9 cellular contexts compared by ENCODE assay signal in the genomic region with DNA sequence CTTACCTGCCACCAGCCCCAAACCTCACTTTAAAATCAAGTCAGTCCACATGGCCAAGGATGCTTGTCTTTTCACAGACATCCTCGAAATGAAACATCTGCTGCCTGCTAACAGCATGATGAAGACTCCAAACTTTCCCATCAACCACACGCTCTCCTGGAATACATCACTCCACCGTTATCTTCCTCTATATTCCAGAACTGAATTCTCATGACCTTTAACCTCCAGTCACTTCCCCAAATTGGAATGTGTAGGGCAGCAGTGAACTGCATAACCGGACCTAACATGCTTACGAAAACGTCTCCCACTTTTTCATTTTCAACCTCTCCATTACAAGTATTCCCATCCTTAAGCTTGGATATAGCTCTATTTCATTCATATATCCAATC. TPM values are rescaled to one million over a fixed set of nuclear protein-coding genes. Genes with fewer than 3 reads are reported as not detected.
DNase-seq lines count a peak whose midpoint lies in the region; ATAC-seq and TF ChIP-seq lines count a peak whose summit lies in the region.
"Had no signal": no experiment of that assay in that cellular context is flagged by ENCODE, and none has a peak within 500 bp of the region (broad histone marks: within the 10 kb centered on the region; RNA-seq: fewer than 3 reads in every experiment).

No MANE protein-coding gene starts in this region.

- peak overlapping the region; percentile 55 for H3K4me2 ChIP-seq in H9 (ENCODE audit: insufficient read depth, insufficient read length, low read length)

- H3K23me2 ChIP-seq in H9 (ENCODE audit: insufficient read length, low read depth, low read length, poor library complexity, severe bottlenecking) = peaks cover 6% of the 10 kb centered on the region

- no peaks in the 10 kb centered on the region for H3K4me1 ChIP-seq in H9 (ENCODE audit: insufficient read depth, low read length)
- peaks cover 4% of the 10 kb centered on the region for H3K4me1 ChIP-seq in foreskin keratinocyte
- H3K4me1 ChIP-seq: pancreas had no signal

- H4K91ac ChIP-seq in H9 (ENCODE audit: insufficient read length, low read depth, low read length) = no peak overlapping the region

- H3K9ac ChIP-seq in H9 (ENCODE audit: extremely low read depth, insufficient read length, low read length) (peak overlapping the region; percentile 67), SK-N-MC (ENCODE audit: insufficient read length) (peak overlapping the region; percentile 66)

- H3K27ac ChIP-seq in H9 (ENCODE audit: insufficient read length, low read depth, low read length) = no peak overlapping the region
- no peak overlapping the region for H3K27ac ChIP-seq in SK-N-MC
- peak overlapping the region in 1 of 21 experiments; percentile 7 for H3K27ac ChIP-seq in skin epidermis
- H3K27ac ChIP-seq in foreskin keratinocyte = no peak overlapping the region
- H3K27ac ChIP-seq: pancreas had no signal

- no peak overlapping the region for H4K8ac ChIP-seq in H9 (replicated peaks; ENCODE audit: insufficient read length, low read depth, low read length)

- H3K79me2 ChIP-seq in H9 (ENCODE audit: insufficient read depth, low read length) = no peaks in the 10 kb centered on the region

- WGBS in H9 (ENCODE audit: extremely low coverage, insufficient read length, low lambda C conversion rate) = no CpG with 5 or more reads among the region's 6 CpGs

- H3K23ac ChIP-seq in H9 (ENCODE audit: insufficient read length, low read depth, low read length) = no peak overlapping the region

- H2BK5ac ChIP-seq in H9 (ENCODE audit: insufficient read length, low read length) = no peak overlapping the region

- H3K36me3 Mint-ChIP-seq in H9 (ENCODE audit: insufficient read depth in 1 of 3, low read depth in 3 of 3) = peaks cover 0 to 10% (median 4%) of the 10 kb centered on the region in 3 experiments; a peak in 4 of 7 replicates

- TF ChIP-seq CTCF in H9 (conservative IDR thresholded peaks at IDR 0.05) (no peak), fibroblast of mammary gland (conservative IDR thresholded peaks at IDR 0.05; ENCODE audit: control insufficient read depth, insufficient read depth, low read depth, low read length) (no peak), foreskin keratinocyte (conservative IDR thresholded peaks at IDR 0.05) (no peak)

- H4K5ac ChIP-seq in H9 (ENCODE audit: insufficient read length, low read depth, low read length) = no peak overlapping the region

- peaks cover 6% of the 10 kb centered on the region for H3K27me3 Mint-ChIP-seq in H9 (ENCODE audit: low read depth)

- H2BK120ac ChIP-seq in H9 (ENCODE audit: low read depth, low read length, poor library complexity, severe bottlenecking) = no peak overlapping the region

- H3K4me1 Mint-ChIP-seq in H9 = peaks cover 10 to 11% of the 10 kb centered on the region in 2 experiments

- no peaks in the 10 kb centered on the region for H3K79me1 ChIP-seq in H9 (ENCODE audit: insufficient read depth, low read depth, low read length, poor library complexity, severe bottlenecking)

- H3K56ac ChIP-seq in H9 (ENCODE audit: insufficient read length, low read depth, low read length) = no peak overlapping the region

- peak overlapping the region; percentile 82 for H3K4me3 ChIP-seq in SK-N-MC
- H3K4me3 ChIP-seq in fibroblast of mammary gland (ENCODE audit: control insufficient read depth, low read depth, low read length) = peak overlapping the region; percentile 43
- H3K4me3 ChIP-seq in skin epidermis = peak overlapping the region in 6 of 7 experiments; percentile 19 to 43 (median 28)

- H3K4ac ChIP-seq in H9 (ENCODE audit: low read depth, low read length) = no peak overlapping the region

- peak overlapping the region; percentile 75 for H3K4me3 Mint-ChIP-seq in H9

- 0 out of 7 replicates have a peak overlapping the region, but pooled peaks of 1 of the 3 experiments have one; percentile 51 for H3K27ac Mint-ChIP-seq in H9

- peaks cover 45 to 56% of the 10 kb centered on the region in 2 experiments for H3K9me3 Mint-ChIP-seq in H9

- H3K18ac ChIP-seq in H9 (ENCODE audit: insufficient read length, low read depth, low read length) = no peak overlapping the region

- H2BK15ac ChIP-seq in H9 (ENCODE audit: low read depth, low read length) = no peak overlapping the region

- ATAC-seq in foreskin keratinocyte (no peak), GM21825 (IDR thresholded peaks at IDR 0.05; ENCODE audit: unreplicated experiment) (no peak), HG02642 (IDR thresholded peaks at IDR 0.05; ENCODE audit: poor library complexity, unreplicated experiment) (no peak)

- no peak overlapping the region for H2BK20ac ChIP-seq in H9 (ENCODE audit: low read depth, low read length, poor library complexity, severe bottlenecking)

- H2AFZ ChIP-seq in H9 (ENCODE audit: low read length) = no peak overlapping the region

- no peak overlapping the region for H3K14ac ChIP-seq in H9 (ENCODE audit: insufficient read depth, low read length)

- no peak overlapping the region for H2AK5ac ChIP-seq in H9 (ENCODE audit: insufficient read length, low read length)

- H3K36me3 ChIP-seq in SK-N-MC (ENCODE audit: insufficient read depth, low read length) = no peaks in the 10 kb centered on the region
- H3K36me3 ChIP-seq: pancreas had no signal

- no peaks in the 10 kb centered on the region for H3K27me3 ChIP-seq in H9 (ENCODE audit: insufficient read depth, low read length)
- no peaks in the 10 kb centered on the region for H3K27me3 ChIP-seq in foreskin keratinocyte

- DNase-seq in H9 (no peak), SK-N-MC (ENCODE audit: low read depth, low spot score) (no peak), fibroblast of mammary gland (ENCODE audit: low read depth) (peak; percentile 35), foreskin keratinocyte (no peak)
- DNase-seq: activated CD4-positive, CD25-positive, alpha-beta regulatory T cell; pancreas had no signal

- H4K20me1 ChIP-seq in H9 (ENCODE audit: control insufficient read depth, insufficient read depth, insufficient read length) = no peaks in the 10 kb centered on the region

- H2BK12ac ChIP-seq in H9 (ENCODE audit: insufficient read length, low read depth, low read length) = no peak overlapping the region

- H3T11ph ChIP-seq in H9 (ENCODE audit: low read length) = no peak overlapping the region

- peaks cover 26% of the 10 kb centered on the region for H3K9me3 ChIP-seq in H9 (ENCODE audit: control insufficient read depth, low read depth, low read length)
- no peaks in the 10 kb centered on the region for H3K9me3 ChIP-seq in SK-N-MC (ENCODE audit: low read depth, low read length)
- H3K9me3 ChIP-seq: pancreas had no signal

RNA-seq across cellular contexts. Expression of a gene that starts 30.7 kb away (rescaled TPM):
- 2.5 and 3.1 TPM in 2 replicates for total RNA-seq in H9 (2021)
- 6.2 and 6.8 TPM in 2 replicates for total RNA-seq in foreskin keratinocyte
- polyA plus RNA-seq in foreskin keratinocyte = 0.78 and 1.1 TPM in 2 replicates

RNA-seq across cellular contexts. Expression of a gene that starts 47.3 kb away (rescaled TPM):
- total RNA-seq in H9 (2021) = 48.1 and 48.4 TPM in 2 replicates
- total RNA-seq in foreskin keratinocyte = 39.1 and 40.6 TPM in 2 replicates
- polyA plus RNA-seq in foreskin keratinocyte = 40.7 and 42.8 TPM in 2 replicates

Comparison
In these comparisons a context has a peak if more than half of its experiments do, and no peak if none do; other contexts are left out.
1. H3K4me3 ChIP-seq: peak in every context shown above with its lines; median percentile 82 in SK-N-MC; 43 in fibroblast of mammary gland; 28 in skin epidermis.